17 cellular contexts compared by ENCODE assay signal in the genomic region with DNA sequence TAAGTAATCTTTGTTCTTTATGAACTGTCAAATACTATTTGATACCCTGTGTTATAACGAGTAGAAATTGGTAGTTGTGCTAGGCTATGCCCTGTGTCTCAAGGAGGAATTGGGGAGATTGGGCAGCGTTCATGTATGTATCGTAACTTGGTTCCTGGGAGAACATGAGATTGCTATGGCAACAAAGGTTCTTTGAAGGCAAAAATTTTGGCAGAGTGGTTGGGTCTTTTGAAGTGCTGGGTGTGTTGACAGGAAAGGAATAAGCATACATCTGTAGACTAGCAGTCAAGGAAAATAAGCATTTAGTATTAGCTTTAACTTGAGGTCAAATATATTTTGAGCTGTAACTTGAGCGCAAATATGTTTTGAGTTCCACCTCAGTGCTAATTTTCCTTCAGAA. TPM values are rescaled to one million over a fixed set of nuclear protein-coding genes. Genes with fewer than 3 reads are reported as not detected.
DNase-seq lines count a peak whose midpoint lies in the region; ATAC-seq, FAIRE-seq and TF ChIP-seq lines count a peak whose summit lies in the region.
"Had no signal": no experiment of that assay in that cellular context is flagged by ENCODE, and none has a peak within 500 bp of the region (broad histone marks: within the 10 kb centered on the region; RNA-seq: fewer than 3 reads in every experiment).

No MANE protein-coding gene starts in this region.

- peak overlapping the region; percentile 59 for H3K27ac Mint-ChIP-seq in activated T-cell treated with anti-CD3 and anti-CD28 coated beads, Interleukin-2, amount 50 U/mL, for 72 hours
- peak overlapping the region; percentile 30 for H3K27ac Mint-ChIP-seq in dendritic cell treated with granulocyte-macrophage colony-stimulating factor and Interleukin-4, amounts not matched to agents 40 ng/mL and 50 ng/mL, for 4 days
- H3K27ac Mint-ChIP-seq in stimulated activated effector memory CD8-positive, alpha-beta T cell treated with anti-CD3 and anti-CD28 coated beads, Interleukin-12 subunit alpha, Interleukin-12 subunit beta, amount 100 ng/mL, for 72 hours, result peak overlapping the region; percentile 45
- H3K27ac Mint-ChIP-seq: IgD-negative memory B cell had no signal

- H3K4me3 ChIP-seq in kidney (ENCODE audit: low read length in 2 of 2), result no peak overlapping the region
- H3K4me3 ChIP-seq: testis had no signal

- DNase-seq in activated T-cell treated with anti-CD3 and anti-CD28 coated beads, Interleukin-2, amount 50 U/mL, for 72 hours, result no peak
- no peak for DNase-seq in activated T-cell treated with anti-CD3 and anti-CD28 coated beads, Interleukin-2, amount 50 U/mL, for 1 hour
- DNase-seq in stimulated activated effector memory CD8-positive, alpha-beta T cell treated with anti-CD3 and anti-CD28 coated beads, Interleukin-12 subunit alpha, Interleukin-12 subunit beta, amount 100 ng/mL, for 72 hours (ENCODE audit: low spot score in 2 of 2), result no peak
- DNase-seq in kidney (no peak), DMS153 treated with DMSO at 0.1 percent for 48 hours (lab: John Stamatoyannopoulos, UW; ENCODE audit: unreplicated experiment) (no peak), putamen (ENCODE audit: low spot score) (no peak)
- DNase-seq: DMS153, left cardiac atrium, NCI-H1417 treated with DMSO at 0.1 percent for 48 hours, NCI-H526, small intestine, testis had no signal

- no peaks in the 10 kb centered on the region for H3K36me3 Mint-ChIP-seq in activated T-cell treated with anti-CD3 and anti-CD28 coated beads, Interleukin-2, amount 50 U/mL, for 72 hours (ENCODE audit: insufficient read depth in 2 of 2)
- no peaks in the 10 kb centered on the region for H3K36me3 Mint-ChIP-seq in dendritic cell treated with granulocyte-macrophage colony-stimulating factor and Interleukin-4, amounts not matched to agents 40 ng/mL and 50 ng/mL, for 4 days (ENCODE audit: low read depth)
- H3K36me3 Mint-ChIP-seq in stimulated activated effector memory CD8-positive, alpha-beta T cell treated with anti-CD3 and anti-CD28 coated beads, Interleukin-12 subunit alpha, Interleukin-12 subunit beta, amount 100 ng/mL, for 72 hours, result no peaks in the 10 kb centered on the region

- no peaks in the 10 kb centered on the region for H3K27me3 Mint-ChIP-seq in activated T-cell treated with anti-CD3 and anti-CD28 coated beads, Interleukin-2, amount 50 U/mL, for 72 hours (ENCODE audit: low read depth)
- H3K27me3 Mint-ChIP-seq in dendritic cell treated with granulocyte-macrophage colony-stimulating factor and Interleukin-4, amounts not matched to agents 40 ng/mL and 50 ng/mL, for 4 days, result no peaks in the 10 kb centered on the region
- H3K27me3 Mint-ChIP-seq: IgD-negative memory B cell had no signal

- intact Hi-C loops in dendritic cell treated with granulocyte-macrophage colony-stimulating factor and Interleukin-4, amounts not matched to agents 40 ng/mL and 50 ng/mL, for 4 days (cut with micrococcal nuclease), result no loop called here
- intact Hi-C loops in kidney (cut with DNase I), result no loop called here

- H3K4me1 Mint-ChIP-seq in activated T-cell treated with anti-CD3 and anti-CD28 coated beads, Interleukin-2, amount 50 U/mL, for 72 hours (ENCODE audit: low read depth), result peaks cover 40% of the 10 kb centered on the region
- peaks cover 22% of the 10 kb centered on the region for H3K4me1 Mint-ChIP-seq in dendritic cell treated with granulocyte-macrophage colony-stimulating factor and Interleukin-4, amounts not matched to agents 40 ng/mL and 50 ng/mL, for 4 days (ENCODE audit: low read depth)
- peaks cover 36% of the 10 kb centered on the region for H3K4me1 Mint-ChIP-seq in stimulated activated effector memory CD8-positive, alpha-beta T cell treated with anti-CD3 and anti-CD28 coated beads, Interleukin-12 subunit alpha, Interleukin-12 subunit beta, amount 100 ng/mL, for 72 hours

- TF ChIP-seq CTCF in kidney (IDR thresholded peaks at IDR 0.05; ENCODE audit: borderline replicate concordance, extremely low read depth, insufficient read depth), result no peak

- peaks cover 8% of the 10 kb centered on the region in 2 donors for H3K4me1 ChIP-seq in kidney (ENCODE audit: control insufficient read depth in 1 of 2, insufficient read depth in 1 of 2, low read depth in 1 of 2, low read length in 2 of 2)

- peak overlapping the region; percentile 19 to 44 for H3K4me3 Mint-ChIP-seq in activated T-cell treated with anti-CD3 and anti-CD28 coated beads, Interleukin-2, amount 50 U/mL, for 72 hours
- H3K4me3 Mint-ChIP-seq in dendritic cell treated with granulocyte-macrophage colony-stimulating factor and Interleukin-4, amounts not matched to agents 40 ng/mL and 50 ng/mL, for 4 days, result no peak overlapping the region
- no peak overlapping the region for H3K4me3 Mint-ChIP-seq in stimulated activated effector memory CD8-positive, alpha-beta T cell treated with anti-CD3 and anti-CD28 coated beads, Interleukin-12 subunit alpha, Interleukin-12 subunit beta, amount 100 ng/mL, for 72 hours

- FAIRE-seq in kidney (lab: Jason Lieb, UNC), result no peak
- FAIRE-seq: bronchial epithelial cell, small intestine had no signal

- no peaks in the 10 kb centered on the region for H3K9me3 ChIP-seq in KOPT-K1 (ENCODE audit: insufficient read depth, low read length, poor library complexity, severe bottlenecking)
- H3K9me3 ChIP-seq in kidney (ENCODE audit: control insufficient read depth in 1 of 2, low read length in 2 of 2), result no peaks in the 10 kb centered on the region
- H3K9me3 ChIP-seq: testis had no signal

- H3K9ac ChIP-seq in kidney (ENCODE audit: low read length in 2 of 2), result no peak overlapping the region

- H3K9me3 Mint-ChIP-seq in activated T-cell treated with anti-CD3 and anti-CD28 coated beads, Interleukin-2, amount 50 U/mL, for 72 hours, result no peaks in the 10 kb centered on the region
- H3K9me3 Mint-ChIP-seq in dendritic cell treated with granulocyte-macrophage colony-stimulating factor and Interleukin-4, amounts not matched to agents 40 ng/mL and 50 ng/mL, for 4 days, result no peaks in the 10 kb centered on the region
- no peaks in the 10 kb centered on the region for H3K9me3 Mint-ChIP-seq in stimulated activated effector memory CD8-positive, alpha-beta T cell treated with anti-CD3 and anti-CD28 coated beads, Interleukin-12 subunit alpha, Interleukin-12 subunit beta, amount 100 ng/mL, for 72 hours
- H3K9me3 Mint-ChIP-seq: IgD-negative memory B cell had no signal

- H3K36me3 ChIP-seq in KOPT-K1 (ENCODE audit: insufficient read depth, low read length) (no peaks in the 10 kb centered on the region), kidney (ENCODE audit: control insufficient read depth in 1 of 2, insufficient read depth in 2 of 2, low read length in 2 of 2) (no peaks in the 10 kb centered on the region)

- ATAC-seq in activated T-cell treated with anti-CD3 and anti-CD28 coated beads, Interleukin-2, amount 50 U/mL, for 72 hours (replicated peaks in 1 of 2), result no peak
- no peak for ATAC-seq in stimulated activated effector memory CD8-positive, alpha-beta T cell treated with anti-CD3 and anti-CD28 coated beads, Interleukin-12 subunit alpha, Interleukin-12 subunit beta, amount 100 ng/mL, for 72 hours

- H3K27ac ChIP-seq in KOPT-K1 (ENCODE audit: low read depth, low read length, poor library complexity, severe bottlenecking) (peak overlapping the region; percentile 40), kidney (ENCODE audit: low read depth in 2 of 2, low read length in 2 of 2) (no peak overlapping the region)
- H3K27ac ChIP-seq: RWPE1, testis had no signal

RNA-seq across cellular contexts. Expression of a gene that starts 45.3 kb away (rescaled TPM):
- total RNA-seq in activated T-cell treated with anti-CD3 and anti-CD28 coated beads, Interleukin-2, amount 50 U/mL, for 72 hours, result 100 to 1,000 TPM in 1 of 2 donors, 10 to 100 TPM in 1; 93.0 to 108 TPM
- total RNA-seq in kidney, result 116 TPM
- polyA plus RNA-seq in kidney (ENCODE audit: insufficient read depth, low read depth, low replicate concordance), result 16.3 TPM

Comparison
In these comparisons a context has a peak if more than half of its experiments do, and no peak if none do; other contexts are left out.
1. H3K4me3 Mint-ChIP-seq: peak in activated T-cell treated with anti-CD3 and anti-CD28 coated beads, Interleukin-2, amount 50 U/mL, for 72 hours (2 of 2); none in dendritic cell treated with granulocyte-macrophage colony-stimulating factor and Interleukin-4, amounts not matched to agents 40 ng/mL and 50 ng/mL, for 4 days (single experiment) and stimulated activated effector memory CD8-positive, alpha-beta T cell treated with anti-CD3 and anti-CD28 coated beads, Interleukin-12 subunit alpha, Interleukin-12 subunit beta, amount 100 ng/mL, for 72 hours (single experiment).
2. Peak in every context shown above with its lines, with median percentiles within 50 percentile points of each other: H3K27ac Mint-ChIP-seq.